ENCODE assay signal across 18 cellular contexts in genomic region chr2:141195087-141195486, GRCh38.
DNase-seq lines count a peak whose midpoint lies in the region; ATAC-seq and TF ChIP-seq lines count a peak whose summit lies in the region.
"Had no signal": no experiment of that assay in that cellular context is flagged by ENCODE, and none has a peak within 500 bp of the region (broad histone marks: within the 10 kb centered on the region; RNA-seq: fewer than 3 reads in every experiment).

No MANE protein-coding gene starts in this region.

- peak; percentile 31 for DNase-seq in NCI-H2171 treated with DMSO at 0.1 percent for 48 hours (lab: John Stamatoyannopoulos, UW)
- no peak for DNase-seq in NCI-H2171 (lab: John Stamatoyannopoulos, UW)
- peak; percentile 13 to 82 for DNase-seq in NCI-H446 (lab: John Stamatoyannopoulos, UW)
- no peak for DNase-seq in WTC11 (ENCODE audit: low spot score)
- DNase-seq in smooth muscle cell (lab: John Stamatoyannopoulos, UW; ENCODE audit: unreplicated experiment) = no peak
- DNase-seq in hepatic stellate cell (ENCODE audit: low spot score) = no peak
- DNase-seq in COLO668 (lab: John Stamatoyannopoulos, UW; ENCODE audit: unreplicated experiment) = no peak
- DNase-seq: DMS79 treated with DMSO at 0.1 percent for 48 hours, GF-D8, GOT3, MG63, NCI-H1105, NCI-H1694 treated with DMSO at 0.1 percent for 48 hours, NCI-H526, PC-9 had no signal

- H3K9me3 ChIP-seq in smooth muscle cell (replicated peaks; ENCODE audit: low read depth) = no peaks in the 10 kb centered on the region
- H3K9me3 ChIP-seq: MG63 had no signal

- no peaks in the 10 kb centered on the region for H3K79me2 ChIP-seq in smooth muscle cell (ENCODE audit: low read depth)

- H3K4me1 ChIP-seq in smooth muscle cell (ENCODE audit: low read depth) = no peaks in the 10 kb centered on the region

- H2AFZ ChIP-seq in smooth muscle cell (ENCODE audit: low read depth) = no peak overlapping the region
- H2AFZ ChIP-seq: PC-9 had no signal

- peak overlapping the region; percentile 31 for H3K27ac ChIP-seq in smooth muscle cell (ENCODE audit: low read depth)
- H3K27ac ChIP-seq: PC-9, SK-N-MC had no signal

- no peak overlapping the region for H3K27ac Mint-ChIP-seq in WTC11

- peak; percentile 43; the same call in 1 of the 2 replicates for ATAC-seq in WTC11
- no peak for ATAC-seq in esophagus mucosa
- ATAC-seq: K562 had no signal

- H3K36me3 Mint-ChIP-seq in WTC11 = no peaks in the 10 kb centered on the region

- no peak overlapping the region for H3K4me2 ChIP-seq in smooth muscle cell
- H3K4me2 ChIP-seq: PC-9 had no signal

- H3K27me3 Mint-ChIP-seq in WTC11 (ENCODE audit: low read depth) = no peaks in the 10 kb centered on the region

- no peak overlapping the region for H3K4me3 ChIP-seq in smooth muscle cell
- H3K4me3 ChIP-seq: K562, MG63, PC-9, SK-N-MC had no signal

- H3K36me3 ChIP-seq in smooth muscle cell (ENCODE audit: low read depth) = no peaks in the 10 kb centered on the region
- H3K36me3 ChIP-seq: MG63 had no signal

- peaks cover 6% of the 10 kb centered on the region; the same call in 1 of the 2 replicates for H3K9me3 Mint-ChIP-seq in WTC11

- peaks cover 5% of the 10 kb centered on the region for H3F3A ChIP-seq in smooth muscle cell (ENCODE audit: low read depth)

- CTCF ChIA-PET in WTC11 (lab: Charles Lee) = no interaction called here

- peaks cover 7% of the 10 kb centered on the region; the same call in 1 of the 2 replicates for H3K4me1 Mint-ChIP-seq in WTC11

- no peaks in the 10 kb centered on the region for H3K27me3 ChIP-seq in smooth muscle cell (ENCODE audit: low read depth)
- H3K27me3 ChIP-seq: MG63 had no signal

- 71% methylated on average over 1 of the region's 1 CpG for WGBS in smooth muscle cell (ENCODE audit: low lambda C conversion rate)

- TF ChIP-seq CTCF in WTC11 (IDR thresholded peaks at IDR 0.05) (no peak), smooth muscle cell (IDR thresholded peaks at IDR 0.05; ENCODE audit: borderline replicate concordance, insufficient read depth, poor library complexity, severe bottlenecking) (no peak)

- no peaks in the 10 kb centered on the region for H4K20me1 ChIP-seq in smooth muscle cell (ENCODE audit: low read depth)

- no peak overlapping the region for H3K9ac ChIP-seq in smooth muscle cell (ENCODE audit: low read depth)

- H3K4me3 Mint-ChIP-seq in WTC11 = no peak overlapping the region

- POLR2A ChIA-PET in WTC11 (lab: Charles Lee) = no interaction called here

TF ChIP-seq in WTC11, 78 proteins besides CTCF, POLR2A, EP300 and RAD21 (continues in another document):
- TF ChIP-seq E2F4 (CRISPR knock-in tag; IDR thresholded peaks at IDR 0.05; ENCODE audit: borderline replicate concordance, low read depth) = no peak
- no peak for TF ChIP-seq PRRX2 (CRISPR knock-in tag; IDR thresholded peaks at IDR 0.05)
- no peak for TF ChIP-seq MYBL2 (CRISPR knock-in tag; IDR thresholded peaks at IDR 0.05)
- no peak for TF ChIP-seq USF2 (CRISPR knock-in tag; IDR thresholded peaks at IDR 0.05)
- TF ChIP-seq ZMAT4 (CRISPR knock-in tag; IDR thresholded peaks at IDR 0.05) = no peak
- no peak for TF ChIP-seq ELF4 (CRISPR knock-in tag; IDR thresholded peaks at IDR 0.05; ENCODE audit: low read depth)
- TF ChIP-seq ZNF263 (CRISPR knock-in tag; IDR thresholded peaks at IDR 0.05; ENCODE audit: low read depth) = no peak
- TF ChIP-seq USF1 (CRISPR knock-in tag; IDR thresholded peaks at IDR 0.05) = no peak
- TF ChIP-seq ZNF232 (CRISPR knock-in tag; IDR thresholded peaks at IDR 0.05) = no peak
- TF ChIP-seq ZBTB21 (CRISPR knock-in tag; IDR thresholded peaks at IDR 0.05; ENCODE audit: borderline replicate concordance) = no peak
- no peak for TF ChIP-seq CDX4 (CRISPR knock-in tag; IDR thresholded peaks at IDR 0.05; ENCODE audit: borderline replicate concordance)
- no peak for TF ChIP-seq TEAD4 (CRISPR knock-in tag; IDR thresholded peaks at IDR 0.05)
- TF ChIP-seq ATF3 (CRISPR knock-in tag; conservative IDR thresholded peaks at IDR 0.05) = no peak
- no peak for TF ChIP-seq TCF7 (CRISPR knock-in tag; IDR thresholded peaks at IDR 0.05; ENCODE audit: low read depth)
- no peak for TF ChIP-seq ZNF317 (CRISPR knock-in tag; IDR thresholded peaks at IDR 0.05; ENCODE audit: borderline replicate concordance, low read depth)
- no peak for TF ChIP-seq NFE2L1 (CRISPR knock-in tag; IDR thresholded peaks at IDR 0.05)
- TF ChIP-seq E2F1 (CRISPR knock-in tag; IDR thresholded peaks at IDR 0.05) = no peak
- no peak for TF ChIP-seq ZNF532 (CRISPR knock-in tag; IDR thresholded peaks at IDR 0.05; ENCODE audit: borderline replicate concordance)

Comparison
In these comparisons a context has a peak if more than half of its experiments do, and no peak if none do; other contexts are left out.
1. DNase-seq: peak in NCI-H2171 treated with DMSO at 0.1 percent for 48 hours (single experiment) and NCI-H446 (2 of 2); none in NCI-H2171 (single experiment), WTC11 (single experiment), smooth muscle cell (single experiment), hepatic stellate cell (single experiment) and COLO668 (single experiment).